ENCODE assay signal across 9 cellular contexts in genomic region chr6:68633654-68634502, GRCh38. TPM values are rescaled to one million over a fixed set of nuclear protein-coding genes. Genes with fewer than 3 reads are reported as not detected.
A peak's percentile ranks its signal among the peaks of the same experiment; 100 is the strongest.
DNase-seq lines count a peak whose midpoint lies in the region; ATAC-seq, FAIRE-seq and TF ChIP-seq lines count a peak whose summit lies in the region.
"Had no signal": no experiment of that assay in that cellular context is flagged by ENCODE, and none has a peak within 500 bp of the region (broad histone marks: within the 10 kb centered on the region; RNA-seq: fewer than 3 reads in every experiment).

No MANE protein-coding gene starts in this region.

- H3K36me3 ChIP-seq in heart left ventricle (no peaks in the 10 kb centered on the region), astrocyte (ENCODE audit: insufficient read depth, low read length) (no peaks in the 10 kb centered on the region), lower lobe of right lung (no peaks in the 10 kb centered on the region), urinary bladder (ENCODE audit: insufficient read depth) (no peaks in the 10 kb centered on the region)

- H4K20me1 ChIP-seq in astrocyte (ENCODE audit: insufficient read depth, low read length), result no peaks in the 10 kb centered on the region

- peak overlapping the region; percentile 84 for H2AFZ ChIP-seq in astrocyte (ENCODE audit: low read depth, low read length)

- H3K27me3 Mint-ChIP-seq in astrocyte (ENCODE audit: low read depth, unreplicated experiment), result peaks cover 14% of the 10 kb centered on the region

- intact Hi-C loops in heart left ventricle (cut with DNase I), result loop anchor here in 4 of 10 donors (10.0 kb wide), 3 partner anchors 321 to 1481 kb away; no protein-coding TSS in a partner anchor
- intact Hi-C loops in left cardiac atrium (cut with DNase I), result loop anchor here in 1 of 2 donors (10.0 kb wide), 1 partner anchor 331 kb away; no protein-coding TSS in a partner anchor
- intact Hi-C loops in lower lobe of right lung (cut with DNase I), result no loop called here

- peak overlapping the region; percentile 37 to 85 (median 73) for H3K27ac ChIP-seq in heart left ventricle
- no peak overlapping the region for H3K27ac ChIP-seq in astrocyte (ENCODE audit: low read depth, low read length)
- peak overlapping the region; percentile 69 for H3K27ac ChIP-seq in lower lobe of right lung
- peak overlapping the region; percentile 40 for H3K27ac ChIP-seq in urinary bladder (ENCODE audit: low read depth)

- peaks cover 3% of the 10 kb centered on the region for H3K4me1 Mint-ChIP-seq in astrocyte (ENCODE audit: low read depth, unreplicated experiment)

- TF ChIP-seq POLR2A in heart left ventricle (IDR thresholded peaks at IDR 0.05), result no peak

- H3K27ac Mint-ChIP-seq in astrocyte (ENCODE audit: unreplicated experiment), result peak overlapping the region; percentile 70

- no peaks in the 10 kb centered on the region for H3K9me3 Mint-ChIP-seq in astrocyte (ENCODE audit: unreplicated experiment)

- peak overlapping the region; percentile 33 to 77 (median 69) for H3K4me3 ChIP-seq in heart left ventricle
- peak overlapping the region; percentile 84 for H3K4me3 ChIP-seq in astrocyte (ENCODE audit: insufficient read depth, low read depth, low read length)
- H3K4me3 ChIP-seq in lower lobe of right lung, result peak overlapping the region; percentile 61
- H3K4me3 ChIP-seq in urinary bladder (ENCODE audit: low read depth, low read length), result peak overlapping the region; percentile 62

- H3K27me3 ChIP-seq in heart left ventricle (peaks cover 0 to 21% (median 17%) of the 10 kb centered on the region in 9 donors), astrocyte (ENCODE audit: insufficient read depth, low read length) (peaks cover 22% of the 10 kb centered on the region), lower lobe of right lung (ENCODE audit: low read depth) (peaks cover 14% of the 10 kb centered on the region)

- no peak for FAIRE-seq in astrocyte (lab: Jason Lieb, UNC)
- FAIRE-seq: GM18507 had no signal

- no peaks in the 10 kb centered on the region for H3K79me2 ChIP-seq in astrocyte (ENCODE audit: insufficient read depth, low read length)

- H3K9me3 ChIP-seq in heart left ventricle, result no peaks in the 10 kb centered on the region
- no peaks in the 10 kb centered on the region for H3K9me3 ChIP-seq in astrocyte (ENCODE audit: insufficient read depth, low read depth, low read length)
- no peaks in the 10 kb centered on the region for H3K9me3 ChIP-seq in lower lobe of right lung

- 9 to 12% (median 11%) methylated on average over 15 of the region's 15 CpGs for WGBS in heart left ventricle, 4 donors
- WGBS in urinary bladder, result 10% methylated on average over 15 of the region's 15 CpGs

- no peak for DNase-seq in heart left ventricle
- DNase-seq in left cardiac atrium, result no peak
- DNase-seq in astrocyte (ENCODE audit: low read depth), result no peak
- DNase-seq in lower lobe of right lung, result no peak
- DNase-seq in SHP77 (lab: John Stamatoyannopoulos, UW), result no peak
- DNase-seq in glomerular visceral epithelial cell (ENCODE audit: extremely low spot score), result no peak

- H3K4me3 Mint-ChIP-seq in astrocyte (ENCODE audit: unreplicated experiment), result peak overlapping the region; percentile 96

- TF ChIP-seq CTCF in heart left ventricle (IDR thresholded peaks at IDR 0.05) (no peak), astrocyte (IDR thresholded peaks at IDR 0.05; ENCODE audit: insufficient read depth, low read depth, low read length) (no peak), lower lobe of right lung (IDR thresholded peaks at IDR 0.05) (no peak)

- H3K4me1 ChIP-seq in heart left ventricle (peaks cover 0 to 21% (median 0%) of the 10 kb centered on the region in 12 donors), astrocyte (ENCODE audit: insufficient read depth, low read length) (no peaks in the 10 kb centered on the region), lower lobe of right lung (peaks cover 5% of the 10 kb centered on the region), urinary bladder (ENCODE audit: insufficient read depth) (no peaks in the 10 kb centered on the region)

- H3K4me2 ChIP-seq in astrocyte (ENCODE audit: low read length), result peak overlapping the region; percentile 95

- peak overlapping the region; percentile 81 for H3K9ac ChIP-seq in astrocyte (ENCODE audit: low read length)

- ATAC-seq in heart left ventricle (no peak), left cardiac atrium (no peak), lower lobe of right lung (no peak), GM21367 (IDR thresholded peaks at IDR 0.05; ENCODE audit: unreplicated experiment) (no peak)

- H3K36me3 Mint-ChIP-seq in astrocyte (ENCODE audit: low read depth, unreplicated experiment), result no peaks in the 10 kb centered on the region

RNA-seq across cellular contexts. Expression of gene ADGRB3, which starts 1.2 kb away (rescaled TPM):
- total RNA-seq in heart left ventricle (1 to 10 TPM in 6 of 9 donors, under 1 TPM in 3; 0.51 to 2.5 (median 1.1) TPM), left cardiac atrium (1 to 10 TPM; 1.7 to 2.3 TPM), astrocyte (0.77 and 0.87 TPM in 2 replicates), lower lobe of right lung (2.3 TPM), urinary bladder (29.4 TPM)
- polyA plus RNA-seq in heart left ventricle (under 1 TPM; 0.57 to 0.67 TPM), urinary bladder (4.7 TPM)
